In the genomic region with DNA sequence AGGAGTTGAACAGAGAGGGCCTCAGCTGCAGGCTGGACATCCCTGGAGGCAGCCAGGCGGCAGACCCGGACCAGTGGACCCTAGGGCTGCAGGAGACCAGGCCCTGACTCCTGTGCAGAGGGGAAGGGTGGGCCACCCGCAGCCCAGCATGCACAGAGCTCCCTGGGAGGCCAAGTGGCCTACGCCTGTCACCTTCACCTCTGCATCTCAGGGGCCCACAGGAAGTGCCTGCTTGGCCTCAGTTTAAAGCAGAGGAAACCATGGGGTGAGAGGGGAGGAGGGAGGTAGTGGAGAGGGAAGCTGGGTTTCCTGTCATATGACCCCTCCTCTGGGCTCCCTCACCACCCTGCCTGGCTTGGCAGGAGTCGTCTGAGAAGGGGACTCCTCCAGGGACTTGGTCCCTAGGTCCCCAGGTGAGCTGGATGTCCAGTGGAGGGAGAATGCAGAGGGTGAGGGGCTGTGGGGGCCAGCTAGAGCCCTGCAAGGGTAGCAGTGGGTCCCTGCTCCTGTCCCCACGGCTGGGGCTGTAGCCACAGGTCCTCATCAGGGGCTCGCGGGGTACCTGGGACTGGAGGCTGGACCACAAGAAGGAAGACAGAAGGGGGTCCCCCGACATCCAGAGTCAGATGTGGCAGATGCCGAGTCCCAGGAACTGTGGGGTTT, we compare ENCODE assay signal across 8 cellular contexts. TPM values are rescaled to one million over a fixed set of nuclear protein-coding genes. Genes with fewer than 3 reads are reported as not detected.
A peak's percentile ranks its signal among the peaks of the same experiment; 100 is the strongest.
DNase-seq lines count a peak whose midpoint lies in the region; ATAC-seq and TF ChIP-seq lines count a peak whose summit lies in the region.

TSS of gene TMC8 (plus strand) at position 333 of the 663 bp plus-strand sequence. CDS start 818 bp downstream, outside the sequence.

- H3K27ac ChIP-seq in breast epithelium (peak within 1 kb of the TSS; percentile 90), muscle layer of duodenum (ENCODE audit: low read length) (peak within 1 kb of the TSS; percentile 31)

- peaks cover 13% of the 10 kb centered on the region for H3K36me3 Mint-ChIP-seq in T-cell

- H3K4me1 Mint-ChIP-seq in T-cell: peaks cover 58 to 63% (median 59%) of the 10 kb centered on the region in 3 donors

- H3K4me1 ChIP-seq in breast epithelium (peaks cover 0 to 5% of the 10 kb centered on the region in 2 donors), muscle layer of duodenum (ENCODE audit: control insufficient read depth in 1 of 2, insufficient read depth in 2 of 2, low read length in 2 of 2) (peaks cover 10 to 62% of the 10 kb centered on the region in 2 donors)

- H3K27me3 Mint-ChIP-seq in T-cell: no peaks in the 10 kb centered on the region

- no peaks in the 10 kb centered on the region for H3K9me3 ChIP-seq in breast epithelium
- no peaks in the 10 kb centered on the region for H3K9me3 ChIP-seq in muscle layer of duodenum (ENCODE audit: control insufficient read depth in 1 of 2, low read length in 2 of 2)

- peak within 1 kb of the TSS; percentile 22 to 65 (median 47) for H3K4me3 ChIP-seq in breast epithelium
- H3K4me3 ChIP-seq in muscle layer of duodenum (ENCODE audit: low read depth in 1 of 2, low read length in 2 of 2): peak within 1 kb of the TSS; percentile 26 to 49

- H3K27me3 ChIP-seq in breast epithelium (no peaks in the 10 kb centered on the region), muscle layer of duodenum (ENCODE audit: low read depth, low read length) (no peaks in the 10 kb centered on the region)

- no peak for TF ChIP-seq POLR2A in breast epithelium (IDR thresholded peaks at IDR 0.05)

- H3K27ac Mint-ChIP-seq in T-cell: peak within 1 kb of the TSS; percentile 97 to 100

- intact Hi-C loops in breast epithelium (cut with DNase I; ENCODE audit: low total_unique reads): no loop called here

- peak within 1 kb of the TSS; percentile 98 to 99 (median 99) for H3K4me3 Mint-ChIP-seq in T-cell

- H3K36me3 ChIP-seq in breast epithelium: no peaks in the 10 kb centered on the region
- H3K36me3 ChIP-seq in muscle layer of duodenum (ENCODE audit: control insufficient read depth in 1 of 2, insufficient read depth in 2 of 2, low read length in 2 of 2): no peaks in the 10 kb centered on the region

- H3K9me3 Mint-ChIP-seq in T-cell: no peaks in the 10 kb centered on the region

- CTCF ChIA-PET in T-cell (lab: Charles Lee): interaction anchor here in 1 of 2 donors (0.8 to 1.3 kb wide), 2 partner anchors 10 kb away, joined by 4 to 5 read pairs; no protein-coding TSS in a partner anchor

- no peak for TF ChIP-seq CTCF in breast epithelium (IDR thresholded peaks at IDR 0.05)

- DNase-seq in activated CD4-positive, alpha-beta T cell treated with anti-CD3 and anti-CD28 coated beads for 1 hour: peak; percentile 58
- no peak for DNase-seq in activated CD4-positive, alpha-beta T cell treated with anti-CD3 and anti-CD28 coated beads, Interleukin-2, amount 50 U/mL, for 4 hours
- DNase-seq in T-cell: peak; percentile 70 to 92 (median 83)
- DNase-seq in breast epithelium (ENCODE audit: low spot score in 2 of 2): no peak
- no peak for DNase-seq in NCI-H1417 treated with DMSO at 0.1 percent for 48 hours (lab: John Stamatoyannopoulos, UW)
- DNase-seq in NCI-H128 (lab: John Stamatoyannopoulos, UW; ENCODE audit: unreplicated experiment): no peak
- no peak for DNase-seq in NCI-H2227 (lab: John Stamatoyannopoulos, UW; ENCODE audit: unreplicated experiment)

- ATAC-seq in T-cell (replicated peaks in 1 of 4): peak; percentile 50 to 66 (median 52)

- POLR2A ChIA-PET in T-cell (lab: Charles Lee): no interaction called here

RNA-seq across cellular contexts. Expression of gene TMC8, which starts in this region (rescaled TPM):
- total RNA-seq in T-cell (100 to 1,000 TPM; 301 to 631 (median 431) TPM), breast epithelium (1 to 10 TPM; 4.2 to 9.9 (median 8.8) TPM)

Comparison
In these comparisons a context has a peak if more than half of its experiments do, and no peak if none do; other contexts are left out.
1. RNA of gene TMC8 (total RNA-seq): 301 to 631 TPM in T-cell; 4.2 to 9.9 TPM in breast epithelium; every median in the first group is over 10 times any median in the second.
2. DNase-seq: peak in activated CD4-positive, alpha-beta T cell treated with anti-CD3 and anti-CD28 coated beads for 1 hour (single experiment) and T-cell (34 of 34); none in activated CD4-positive, alpha-beta T cell treated with anti-CD3 and anti-CD28 coated beads, Interleukin-2, amount 50 U/mL, for 4 hours (0 of 2), breast epithelium (0 of 2), NCI-H1417 treated with DMSO at 0.1 percent for 48 hours (single experiment), NCI-H128 (single experiment) and NCI-H2227 (single experiment).